1 cellular context compared by ENCODE assay signal in the genomic region with DNA sequence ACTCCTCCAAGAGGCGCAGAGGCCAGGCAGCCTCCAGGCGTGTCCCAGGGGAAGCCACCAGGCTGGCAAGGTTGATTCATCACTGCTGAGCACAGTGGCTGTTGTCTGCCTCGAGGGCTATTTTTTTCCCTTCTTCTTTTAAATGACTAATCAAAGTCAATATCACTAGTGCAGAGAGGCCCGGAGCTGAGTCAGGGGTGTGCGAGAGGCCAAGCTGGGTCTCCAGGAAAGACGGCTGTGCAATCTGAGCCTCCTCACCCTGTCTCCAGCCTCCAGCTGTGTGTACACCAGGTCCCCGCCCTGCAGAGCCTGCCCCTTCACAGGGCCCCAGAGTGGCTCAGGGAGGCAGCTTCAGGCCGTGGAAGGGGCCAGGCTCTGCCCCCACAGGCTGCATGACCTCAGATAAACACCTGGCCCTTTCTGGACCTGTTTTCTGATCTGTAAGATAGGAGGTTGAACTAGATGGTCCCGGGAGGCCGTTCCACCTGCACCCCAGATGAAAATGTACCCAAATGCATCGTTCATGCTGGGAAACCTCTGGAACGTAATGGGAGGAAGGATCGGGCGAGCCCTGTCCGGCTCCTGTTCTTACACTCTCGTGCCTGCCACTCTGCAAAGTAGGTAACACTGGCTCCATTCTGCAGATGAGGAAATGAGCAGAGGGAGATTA.
A peak's percentile ranks its signal among the peaks of the same experiment; 100 is the strongest.
TF ChIP-seq lines count a peak whose summit lies in the region.

No MANE protein-coding gene starts in this region.

TF ChIP-seq in IMR-90, 13 proteins besides CTCF, POLR2A, EP300 and RAD21:
- TF ChIP-seq, protein P1, sequence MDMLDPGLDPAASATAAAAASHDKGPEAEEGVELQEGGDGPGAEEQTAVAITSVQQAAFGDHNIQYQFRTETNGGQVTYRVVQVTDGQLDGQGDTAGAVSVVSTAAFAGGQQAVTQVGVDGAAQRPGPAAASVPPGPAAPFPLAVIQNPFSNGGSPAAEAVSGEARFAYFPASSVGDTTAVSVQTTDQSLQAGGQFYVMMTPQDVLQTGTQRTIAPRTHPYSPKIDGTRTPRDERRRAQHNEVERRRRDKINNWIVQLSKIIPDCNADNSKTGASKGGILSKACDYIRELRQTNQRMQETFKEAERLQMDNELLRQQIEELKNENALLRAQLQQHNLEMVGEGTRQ (IDR thresholded peaks at IDR 0.05; ENCODE audit: low read depth, low read length): no peak
- TF ChIP-seq FOS (IDR thresholded peaks at IDR 0.05; ENCODE audit: low read depth, low read length) (peak; percentile 92), CEBPB (IDR thresholded peaks at IDR 0.05; ENCODE audit: low read depth, low read length) (peak; percentile 66), NFE2L2 (IDR thresholded peaks at IDR 0.05; ENCODE audit: low read depth, low read length) (peak; percentile 79), SMC3 (IDR thresholded peaks at IDR 0.05; ENCODE audit: low read depth, low read length) (0 out of 2 replicates have a peak, but pooled peaks have one; percentile 12), RFX5 (IDR thresholded peaks at IDR 0.05; ENCODE audit: low read depth, low read length) (no peak), RCOR1 (IDR thresholded peaks at IDR 0.05; ENCODE audit: insufficient replicate concordance, low read length) (peak; percentile 95), MXI1 (IDR thresholded peaks at IDR 0.05; ENCODE audit: borderline replicate concordance, low read depth, low read length) (no peak), BHLHE40 (IDR thresholded peaks at IDR 0.05; ENCODE audit: low read depth, low read length) (peak; percentile 70), MAZ (IDR thresholded peaks at IDR 0.05; ENCODE audit: borderline replicate concordance, low read depth, low read length) (peak; percentile 76; the same call in 1 of the 2 replicates), MAFK (IDR thresholded peaks at IDR 0.05; ENCODE audit: low read depth, low read length) (peak; percentile 68), CHD1 (IDR thresholded peaks at IDR 0.05; ENCODE audit: low read depth, low read length) (0 out of 2 replicates have a peak, but pooled peaks have one; percentile 63)
- TF ChIP-seq, protein P2, sequence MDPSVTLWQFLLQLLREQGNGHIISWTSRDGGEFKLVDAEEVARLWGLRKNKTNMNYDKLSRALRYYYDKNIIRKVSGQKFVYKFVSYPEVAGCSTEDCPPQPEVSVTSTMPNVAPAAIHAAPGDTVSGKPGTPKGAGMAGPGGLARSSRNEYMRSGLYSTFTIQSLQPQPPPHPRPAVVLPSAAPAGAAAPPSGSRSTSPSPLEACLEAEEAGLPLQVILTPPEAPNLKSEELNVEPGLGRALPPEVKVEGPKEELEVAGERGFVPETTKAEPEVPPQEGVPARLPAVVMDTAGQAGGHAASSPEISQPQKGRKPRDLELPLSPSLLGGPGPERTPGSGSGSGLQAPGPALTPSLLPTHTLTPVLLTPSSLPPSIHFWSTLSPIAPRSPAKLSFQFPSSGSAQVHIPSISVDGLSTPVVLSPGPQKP (IDR thresholded peaks at IDR 0.05; ENCODE audit: borderline replicate concordance, low read depth, low read length): no peak
